25 cellular contexts compared by ENCODE assay signal in the genomic region with DNA sequence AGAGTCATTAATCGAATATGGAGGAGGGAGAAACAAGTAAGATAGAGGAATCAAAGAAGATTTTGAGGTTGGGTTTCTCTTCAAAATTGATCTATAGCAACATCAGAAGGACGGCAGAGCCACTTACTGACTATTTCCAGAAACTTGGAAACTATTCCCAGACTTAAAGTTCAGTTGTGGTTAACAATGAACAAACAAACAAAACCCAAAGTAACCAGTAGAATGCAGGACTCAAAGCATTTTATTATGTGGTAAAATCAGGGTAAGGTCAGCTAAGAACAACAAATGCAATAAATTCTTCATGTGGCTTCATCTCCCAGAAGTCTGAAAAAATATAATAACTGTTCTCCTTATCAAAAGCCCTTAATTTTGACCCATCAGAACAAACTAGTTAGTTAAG. TPM values are rescaled to one million over a fixed set of nuclear protein-coding genes. Genes with fewer than 3 reads are reported as not detected.
"Had no signal": no experiment of that assay in that cellular context is flagged by ENCODE, and none has a peak within 500 bp of the region (broad histone marks: within the 10 kb centered on the region; RNA-seq: fewer than 3 reads in every experiment).

No MANE protein-coding gene starts in this region.

- H3K4me3 ChIP-seq: coronary artery, gastroesophageal sphincter, hepatocyte, left ventricle myocardium inferior, lung, psoas muscle, skin epidermis, stomach, thoracic aorta, transverse colon had no signal

- DNase-seq: effector CD4-positive, alpha-beta T cell; endodermal cell; erythroblast; foreskin fibroblast; kidney; left cardiac atrium; left ventricle myocardium inferior; naive thymus-derived CD4-positive, alpha-beta T cell; nephron progenitor cell; psoas muscle; stimulated activated CD4-positive, alpha-beta T cell treated with anti-CD3 and anti-CD28 coated beads, Interleukin-2, amount 100 ng/mL, for 24 hours; stimulated activated CD4-positive, alpha-beta T cell treated with anti-CD3 and anti-CD28 coated beads, Interleukin-4, amount 100 ng/mL, for 4 hours; stimulated activated naive CD4-positive, alpha-beta T cell; stomach; substantia nigra; transverse colon had no signal

- H3K4me1 Mint-ChIP-seq: endodermal cell; naive thymus-derived CD4-positive, alpha-beta T cell had no signal

- H2AFZ ChIP-seq: hepatocyte had no signal

- H3K27ac Mint-ChIP-seq: endodermal cell; naive thymus-derived CD4-positive, alpha-beta T cell; nephron progenitor cell had no signal

- H3K9me3 ChIP-seq: gastroesophageal sphincter, neutrophil, psoas muscle, thoracic aorta, transverse colon had no signal

- H3K36me3 ChIP-seq: gastroesophageal sphincter, left ventricle myocardium inferior, neutrophil, stomach, thoracic aorta, transverse colon had no signal

- H3K4me2 ChIP-seq: hepatocyte had no signal

- ATAC-seq: gastroesophageal sphincter; left cardiac atrium; naive thymus-derived CD4-positive, alpha-beta T cell; psoas muscle; sciatic nerve had no signal

- H3K27ac ChIP-seq: coronary artery, gastroesophageal sphincter, hepatocyte, left ventricle myocardium inferior, neutrophil, psoas muscle, skin epidermis, stomach, thoracic aorta, transverse colon had no signal

- H3K4me1 ChIP-seq: stomach, transverse colon had no signal

- H3K4me3 Mint-ChIP-seq: endodermal cell; naive thymus-derived CD4-positive, alpha-beta T cell; nephron progenitor cell had no signal

- H3K27me3 ChIP-seq: gastroesophageal sphincter, hepatocyte, stomach, transverse colon had no signal

RNA-seq across cellular contexts. Expression of a gene that starts 54.9 kb away (rescaled TPM):
- total RNA-seq: mononuclear cell; naive thymus-derived CD4-positive, alpha-beta T cell had no signal
